1 cellular context compared by ENCODE assay signal in the genomic region with DNA sequence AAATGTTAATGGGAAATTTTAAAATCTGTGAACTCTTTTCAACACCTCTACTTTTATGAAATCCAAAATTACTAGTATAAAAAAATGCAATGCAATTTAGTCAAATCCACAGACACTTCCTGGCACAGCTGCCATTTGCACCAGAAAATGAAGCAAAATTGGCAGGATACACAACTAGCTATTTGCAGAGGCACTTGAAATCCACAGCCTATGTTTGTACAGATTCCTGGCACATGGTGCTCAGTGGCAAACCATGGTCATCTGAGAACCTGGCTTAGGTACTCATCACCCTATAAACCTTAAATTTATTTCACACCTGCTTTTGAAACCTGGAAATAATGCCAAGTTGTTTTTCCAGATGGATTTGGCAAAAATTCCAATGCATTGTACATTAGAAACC.
TF ChIP-seq lines count a peak whose summit lies in the region.

No MANE protein-coding gene starts in this region.

TF ChIP-seq in GM23338, 12 proteins besides CTCF, POLR2A, EP300 and RAD21 (continued from another document):
- TF ChIP-seq, protein P1, sequence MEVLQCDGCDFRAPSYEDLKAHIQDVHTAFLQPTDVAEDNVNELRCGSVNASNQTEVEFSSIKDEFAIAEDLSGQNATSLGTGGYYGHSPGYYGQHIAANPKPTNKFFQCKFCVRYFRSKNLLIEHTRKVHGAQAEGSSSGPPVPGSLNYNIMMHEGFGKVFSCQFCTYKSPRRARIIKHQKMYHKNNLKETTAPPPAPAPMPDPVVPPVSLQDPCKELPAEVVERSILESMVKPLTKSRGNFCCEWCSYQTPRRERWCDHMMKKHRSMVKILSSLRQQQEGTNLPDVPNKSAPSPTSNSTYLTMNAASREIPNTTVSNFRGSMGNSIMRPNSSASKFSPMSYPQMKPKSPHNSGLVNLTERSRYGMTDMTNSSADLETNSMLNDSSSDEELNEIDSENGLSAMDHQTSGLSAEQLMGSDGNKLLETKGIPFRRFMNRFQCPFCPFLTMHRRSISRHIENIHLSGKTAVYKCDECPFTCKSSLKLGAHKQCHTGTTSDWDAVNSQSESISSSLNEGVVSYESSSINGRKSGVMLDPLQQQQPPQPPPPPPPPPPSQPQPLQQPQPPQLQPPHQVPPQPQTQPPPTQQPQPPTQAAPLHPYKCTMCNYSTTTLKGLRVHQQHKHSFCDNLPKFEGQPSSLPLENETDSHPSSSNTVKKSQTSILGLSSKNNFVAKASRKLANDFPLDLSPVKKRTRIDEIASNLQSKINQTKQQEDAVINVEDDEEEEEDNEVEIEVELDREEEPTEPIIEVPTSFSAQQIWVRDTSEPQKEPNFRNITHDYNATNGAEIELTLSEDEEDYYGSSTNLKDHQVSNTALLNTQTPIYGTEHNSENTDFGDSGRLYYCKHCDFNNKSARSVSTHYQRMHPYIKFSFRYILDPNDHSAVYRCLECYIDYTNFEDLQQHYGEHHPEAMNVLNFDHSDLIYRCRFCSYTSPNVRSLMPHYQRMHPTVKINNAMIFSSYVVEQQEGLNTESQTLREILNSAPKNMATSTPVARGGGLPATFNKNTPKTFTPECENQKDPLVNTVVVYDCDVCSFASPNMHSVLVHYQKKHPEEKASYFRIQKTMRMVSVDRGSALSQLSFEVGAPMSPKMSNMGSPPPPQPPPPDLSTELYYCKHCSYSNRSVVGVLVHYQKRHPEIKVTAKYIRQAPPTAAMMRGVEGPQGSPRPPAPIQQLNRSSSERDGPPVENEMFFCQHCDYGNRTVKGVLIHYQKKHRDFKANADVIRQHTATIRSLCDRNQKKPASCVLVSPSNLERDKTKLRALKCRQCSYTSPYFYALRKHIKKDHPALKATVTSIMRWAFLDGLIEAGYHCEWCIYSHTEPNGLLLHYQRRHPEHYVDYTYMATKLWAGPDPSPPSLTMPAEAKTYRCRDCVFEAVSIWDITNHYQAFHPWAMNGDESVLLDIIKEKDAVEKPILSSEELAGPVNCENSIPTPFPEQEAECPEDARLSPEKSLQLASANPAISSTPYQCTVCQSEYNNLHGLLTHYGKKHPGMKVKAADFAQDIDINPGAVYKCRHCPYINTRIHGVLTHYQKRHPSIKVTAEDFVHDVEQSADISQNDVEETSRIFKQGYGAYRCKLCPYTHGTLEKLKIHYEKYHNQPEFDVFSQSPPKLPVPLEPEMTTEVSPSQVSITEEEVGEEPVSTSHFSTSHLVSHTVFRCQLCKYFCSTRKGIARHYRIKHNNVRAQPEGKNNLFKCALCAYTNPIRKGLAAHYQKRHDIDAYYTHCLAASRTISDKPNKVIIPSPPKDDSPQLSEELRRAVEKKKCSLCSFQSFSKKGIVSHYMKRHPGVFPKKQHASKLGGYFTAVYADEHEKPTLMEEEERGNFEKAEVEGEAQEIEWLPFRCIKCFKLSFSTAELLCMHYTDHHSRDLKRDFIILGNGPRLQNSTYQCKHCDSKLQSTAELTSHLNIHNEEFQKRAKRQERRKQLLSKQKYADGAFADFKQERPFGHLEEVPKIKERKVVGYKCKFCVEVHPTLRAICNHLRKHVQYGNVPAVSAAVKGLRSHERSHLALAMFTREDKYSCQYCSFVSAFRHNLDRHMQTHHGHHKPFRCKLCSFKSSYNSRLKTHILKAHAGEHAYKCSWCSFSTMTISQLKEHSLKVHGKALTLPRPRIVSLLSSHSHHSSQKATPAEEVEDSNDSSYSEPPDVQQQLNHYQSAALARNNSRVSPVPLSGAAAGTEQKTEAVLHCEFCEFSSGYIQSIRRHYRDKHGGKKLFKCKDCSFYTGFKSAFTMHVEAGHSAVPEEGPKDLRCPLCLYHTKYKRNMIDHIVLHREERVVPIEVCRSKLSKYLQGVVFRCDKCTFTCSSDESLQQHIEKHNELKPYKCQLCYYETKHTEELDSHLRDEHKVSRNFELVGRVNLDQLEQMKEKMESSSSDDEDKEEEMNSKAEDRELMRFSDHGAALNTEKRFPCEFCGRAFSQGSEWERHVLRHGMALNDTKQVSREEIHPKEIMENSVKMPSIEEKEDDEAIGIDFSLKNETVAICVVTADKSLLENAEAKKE (CRISPR knock-in tag; IDR thresholded peaks at IDR 0.05) = no peak
- TF ChIP-seq EZH2 (IDR thresholded peaks at IDR 0.05; ENCODE audit: low read depth, unreplicated experiment) (no peak), CREB1 (CRISPR knock-in tag; IDR thresholded peaks at IDR 0.05; ENCODE audit: low read depth) (no peak), EZH2phosphoT487 (IDR thresholded peaks at IDR 0.05; ENCODE audit: unreplicated experiment) (no peak), POLR2AphosphoS5 (IDR thresholded peaks at IDR 0.05; ENCODE audit: low read depth) (no peak), NANOG (IDR thresholded peaks at IDR 0.05; ENCODE audit: borderline replicate concordance) (no peak), ZNF331 (CRISPR knock-in tag; IDR thresholded peaks at IDR 0.05; ENCODE audit: low read depth) (no peak), JUNB (IDR thresholded peaks at IDR 0.05; ENCODE audit: unreplicated experiment) (no peak), STAT1 (IDR thresholded peaks at IDR 0.05; ENCODE audit: unreplicated experiment) (no peak)
- TF ChIP-seq, protein P2, sequence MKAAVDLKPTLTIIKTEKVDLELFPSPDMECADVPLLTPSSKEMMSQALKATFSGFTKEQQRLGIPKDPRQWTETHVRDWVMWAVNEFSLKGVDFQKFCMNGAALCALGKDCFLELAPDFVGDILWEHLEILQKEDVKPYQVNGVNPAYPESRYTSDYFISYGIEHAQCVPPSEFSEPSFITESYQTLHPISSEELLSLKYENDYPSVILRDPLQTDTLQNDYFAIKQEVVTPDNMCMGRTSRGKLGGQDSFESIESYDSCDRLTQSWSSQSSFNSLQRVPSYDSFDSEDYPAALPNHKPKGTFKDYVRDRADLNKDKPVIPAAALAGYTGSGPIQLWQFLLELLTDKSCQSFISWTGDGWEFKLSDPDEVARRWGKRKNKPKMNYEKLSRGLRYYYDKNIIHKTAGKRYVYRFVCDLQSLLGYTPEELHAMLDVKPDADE (IDR thresholded peaks at IDR 0.05) = no peak
TF ChIP-seq in GM23338: peak in this region for 0.
